Comparison of ENCODE assay signal across 8 cellular contexts in genomic region chrX:319579-320125, GRCh38. TPM values are rescaled to one million over a fixed set of nuclear protein-coding genes. Genes with fewer than 3 reads are reported as not detected.
DNase-seq lines count a peak whose midpoint lies in the region; ATAC-seq and TF ChIP-seq lines count a peak whose summit lies in the region.

No MANE protein-coding gene starts in this region.

- peak overlapping the region; percentile 87 for H3K9ac ChIP-seq in iPS-18a (ENCODE audit: low read length)

- no peaks in the 10 kb centered on the region for H3K27me3 ChIP-seq in HL-60 (ENCODE audit: insufficient read depth, poor library complexity, severe bottlenecking)
- H3K27me3 ChIP-seq in iPS-18a (ENCODE audit: control insufficient read depth, insufficient read depth, low read length) = no peaks in the 10 kb centered on the region
- peaks cover 0 to 10% (median 0%) of the 10 kb centered on the region in 7 donors for H3K27me3 ChIP-seq in spleen (replicated peaks in 1 of 7)

- H3K9me3 Mint-ChIP-seq in activated naive CD8-positive, alpha-beta T cell treated with anti-CD3 and anti-CD28 coated beads for 36 hours = no peaks in the 10 kb centered on the region

- TF ChIP-seq CTCF in HL-60 (IDR thresholded peaks at IDR 0.05; ENCODE audit: insufficient read depth, low read length) (no peak), spleen (IDR thresholded peaks at IDR 0.05 in 8 of 11, conservative IDR thresholded peaks at IDR 0.05 in 3 of 11) (no peak), GM20000 (IDR thresholded peaks at IDR 0.05; ENCODE audit: extremely low read depth, missing control alignments) (no peak)

- H3K27ac Mint-ChIP-seq in activated naive CD8-positive, alpha-beta T cell treated with anti-CD3 and anti-CD28 coated beads for 36 hours = peak overlapping the region; percentile 62

- peak overlapping the region; percentile 56 for H3K4me3 ChIP-seq in HL-60 (replicated peaks; ENCODE audit: insufficient read depth, low read length)
- H3K4me3 ChIP-seq in iPS-18a (ENCODE audit: low read length) = peak overlapping the region; percentile 76
- H3K4me3 ChIP-seq in spleen = peak overlapping the region; percentile 47 to 97 (median 85)

- H3K36me3 Mint-ChIP-seq in activated naive CD8-positive, alpha-beta T cell treated with anti-CD3 and anti-CD28 coated beads for 36 hours = peaks cover 11% of the 10 kb centered on the region

- peaks cover 6% of the 10 kb centered on the region for H3K27me3 Mint-ChIP-seq in activated naive CD8-positive, alpha-beta T cell treated with anti-CD3 and anti-CD28 coated beads for 36 hours

- peak overlapping the region; percentile 87 for H3K4me3 Mint-ChIP-seq in activated naive CD8-positive, alpha-beta T cell treated with anti-CD3 and anti-CD28 coated beads for 36 hours

- DNase-seq in HL-60 (ENCODE audit: low read depth in 1 of 2, low spot score in 1 of 2) (no peak), spleen (peak; percentile 93), foreskin melanocyte (no peak), GM20000 (ENCODE audit: low spot score) (no peak)
- no peak for DNase-seq in activated naive CD8-positive, alpha-beta T cell treated with anti-CD3 and anti-CD28 coated beads for 36 hours
- no peak for DNase-seq in activated CD4-positive, CD25-positive, alpha-beta regulatory T cell (lab: John Stamatoyannopoulos, UW)

- H3K27ac ChIP-seq in HL-60 (replicated peaks) = peak overlapping the region; percentile 89
- no peak overlapping the region for H3K27ac ChIP-seq in iPS-18a (ENCODE audit: low read length)
- peak overlapping the region in 7 of 8 donors; percentile 94 to 98 (median 97) for H3K27ac ChIP-seq in spleen

- no peak for TF ChIP-seq POLR2A in spleen (IDR thresholded peaks at IDR 0.05)

- WGBS in spleen, 5 donors = 0 to 1% (median 1%) methylated on average over 16 to 41 of the region's 41 CpGs

- intact Hi-C loops in spleen (cut with DNase I; ENCODE audit: low total_unique reads) = no loop called here

- H3K9me3 ChIP-seq in iPS-18a (ENCODE audit: control insufficient read depth, low read depth, low read length) = no peaks in the 10 kb centered on the region
- no peaks in the 10 kb centered on the region for H3K9me3 ChIP-seq in spleen

- H3K36me3 ChIP-seq in iPS-18a (ENCODE audit: control insufficient read depth, low read depth, low read length) (peaks cover 16% of the 10 kb centered on the region), spleen (peaks cover 0 to 19% (median 11%) of the 10 kb centered on the region in 6 donors)

- H3K4me1 ChIP-seq in iPS-18a (ENCODE audit: control insufficient read depth, low read depth, low read length) (no peaks in the 10 kb centered on the region), spleen (peaks cover 11 to 46% (median 32%) of the 10 kb centered on the region in 6 donors)

- H3K4me1 Mint-ChIP-seq in activated naive CD8-positive, alpha-beta T cell treated with anti-CD3 and anti-CD28 coated beads for 36 hours = peaks cover 18% of the 10 kb centered on the region

- no peak for ATAC-seq in HG02973 (IDR thresholded peaks at IDR 0.05; ENCODE audit: unreplicated experiment)

RNA-seq across cellular contexts. Expression of gene GTPBP6, which starts 1.1 kb away (rescaled TPM):
- total RNA-seq in activated naive CD8-positive, alpha-beta T cell treated with anti-CD3 and anti-CD28 coated beads for 36 hours = 10 to 100 TPM; 70.5 to 71.7 TPM
- 10 to 100 TPM; 25.4 to 50.4 (median 37.6) TPM for total RNA-seq in spleen
- polyA plus RNA-seq in spleen = 10 to 100 TPM; 43.8 to 69.4 (median 43.9) TPM

RNA-seq across cellular contexts. Expression of gene PLCXD1, which starts 38.5 kb away (rescaled TPM):
- total RNA-seq in activated naive CD8-positive, alpha-beta T cell treated with anti-CD3 and anti-CD28 coated beads for 36 hours = 10 to 100 TPM; 43.1 to 43.8 TPM
- total RNA-seq in spleen = 10 to 100 TPM; 13.0 to 35.0 (median 24.3) TPM
- 10 to 100 TPM in 2 of 3 donors, 1 to 10 TPM in 1; 9.9 to 21.3 (median 11.5) TPM for polyA plus RNA-seq in spleen
